ENCODE assay signal across 1 cellular context in genomic region chr1:92298573-92299476, GRCh38.
TF ChIP-seq lines count a peak whose summit lies in the region.

Gene GLMN, minus strand, starts transcription at chr1:92298987. Its CDS starts 988 bp downstream, at chr1:92297999.
Gene RPAP2, plus strand, starts transcription at chr1:92299059. Its CDS starts 15 bp downstream, at chr1:92299074.

TF ChIP-seq in HepG2, 621 proteins besides CTCF, POLR2A, EP300 and RAD21 (continued from another document and continues in another):
- TF ChIP-seq ZNF407 (CRISPR knock-in tag; IDR thresholded peaks at IDR 0.05; ENCODE audit: not compliant biosample characterization): peak; percentile 84
- TF ChIP-seq ZNF547 (CRISPR knock-in tag; IDR thresholded peaks at IDR 0.05): peak; percentile 88
- no peak for TF ChIP-seq ZNF256 (CRISPR knock-in tag; conservative IDR thresholded peaks at IDR 0.05)
- TF ChIP-seq E2F2 (CRISPR knock-in tag; IDR thresholded peaks at IDR 0.05; ENCODE audit: borderline replicate concordance): 0 out of 2 replicates have a peak, but pooled peaks have one; percentile 51
- no peak for TF ChIP-seq REXO4 (CRISPR knock-in tag; IDR thresholded peaks at IDR 0.05; ENCODE audit: borderline replicate concordance)
- no peak for TF ChIP-seq ZKSCAN8 (CRISPR knock-in tag; IDR thresholded peaks at IDR 0.05; ENCODE audit: borderline replicate concordance)
- TF ChIP-seq NR2F6 (IDR thresholded peaks at IDR 0.05): no peak
- TF ChIP-seq NR2F6 (CRISPR knock-in tag; IDR thresholded peaks at IDR 0.05): no peak
- TF ChIP-seq ZNF773 (CRISPR knock-in tag; IDR thresholded peaks at IDR 0.05; ENCODE audit: borderline replicate concordance): no peak
- peak; percentile 70; the same call in 1 of the 2 replicates for TF ChIP-seq TBX2 (CRISPR knock-in tag; IDR thresholded peaks at IDR 0.05; ENCODE audit: borderline replicate concordance)
- no peak for TF ChIP-seq ARNT (IDR thresholded peaks at IDR 0.05)
- TF ChIP-seq PRDM4 (CRISPR knock-in tag; IDR thresholded peaks at IDR 0.05; ENCODE audit: borderline replicate concordance): no peak
- TF ChIP-seq ZNF124 (CRISPR knock-in tag; IDR thresholded peaks at IDR 0.05): peak; percentile 53
- TF ChIP-seq ZNF430 (CRISPR knock-in tag; IDR thresholded peaks at IDR 0.05): no peak
- TF ChIP-seq ATF7 (IDR thresholded peaks at IDR 0.05): no peak
- no peak for TF ChIP-seq ATF7 (CRISPR knock-in tag; IDR thresholded peaks at IDR 0.05)
- TF ChIP-seq ETV5 (CRISPR knock-in tag; IDR thresholded peaks at IDR 0.05; ENCODE audit: borderline replicate concordance): 0 out of 2 replicates have a peak, but pooled peaks have one; percentile 17
- TF ChIP-seq, protein P1, sequence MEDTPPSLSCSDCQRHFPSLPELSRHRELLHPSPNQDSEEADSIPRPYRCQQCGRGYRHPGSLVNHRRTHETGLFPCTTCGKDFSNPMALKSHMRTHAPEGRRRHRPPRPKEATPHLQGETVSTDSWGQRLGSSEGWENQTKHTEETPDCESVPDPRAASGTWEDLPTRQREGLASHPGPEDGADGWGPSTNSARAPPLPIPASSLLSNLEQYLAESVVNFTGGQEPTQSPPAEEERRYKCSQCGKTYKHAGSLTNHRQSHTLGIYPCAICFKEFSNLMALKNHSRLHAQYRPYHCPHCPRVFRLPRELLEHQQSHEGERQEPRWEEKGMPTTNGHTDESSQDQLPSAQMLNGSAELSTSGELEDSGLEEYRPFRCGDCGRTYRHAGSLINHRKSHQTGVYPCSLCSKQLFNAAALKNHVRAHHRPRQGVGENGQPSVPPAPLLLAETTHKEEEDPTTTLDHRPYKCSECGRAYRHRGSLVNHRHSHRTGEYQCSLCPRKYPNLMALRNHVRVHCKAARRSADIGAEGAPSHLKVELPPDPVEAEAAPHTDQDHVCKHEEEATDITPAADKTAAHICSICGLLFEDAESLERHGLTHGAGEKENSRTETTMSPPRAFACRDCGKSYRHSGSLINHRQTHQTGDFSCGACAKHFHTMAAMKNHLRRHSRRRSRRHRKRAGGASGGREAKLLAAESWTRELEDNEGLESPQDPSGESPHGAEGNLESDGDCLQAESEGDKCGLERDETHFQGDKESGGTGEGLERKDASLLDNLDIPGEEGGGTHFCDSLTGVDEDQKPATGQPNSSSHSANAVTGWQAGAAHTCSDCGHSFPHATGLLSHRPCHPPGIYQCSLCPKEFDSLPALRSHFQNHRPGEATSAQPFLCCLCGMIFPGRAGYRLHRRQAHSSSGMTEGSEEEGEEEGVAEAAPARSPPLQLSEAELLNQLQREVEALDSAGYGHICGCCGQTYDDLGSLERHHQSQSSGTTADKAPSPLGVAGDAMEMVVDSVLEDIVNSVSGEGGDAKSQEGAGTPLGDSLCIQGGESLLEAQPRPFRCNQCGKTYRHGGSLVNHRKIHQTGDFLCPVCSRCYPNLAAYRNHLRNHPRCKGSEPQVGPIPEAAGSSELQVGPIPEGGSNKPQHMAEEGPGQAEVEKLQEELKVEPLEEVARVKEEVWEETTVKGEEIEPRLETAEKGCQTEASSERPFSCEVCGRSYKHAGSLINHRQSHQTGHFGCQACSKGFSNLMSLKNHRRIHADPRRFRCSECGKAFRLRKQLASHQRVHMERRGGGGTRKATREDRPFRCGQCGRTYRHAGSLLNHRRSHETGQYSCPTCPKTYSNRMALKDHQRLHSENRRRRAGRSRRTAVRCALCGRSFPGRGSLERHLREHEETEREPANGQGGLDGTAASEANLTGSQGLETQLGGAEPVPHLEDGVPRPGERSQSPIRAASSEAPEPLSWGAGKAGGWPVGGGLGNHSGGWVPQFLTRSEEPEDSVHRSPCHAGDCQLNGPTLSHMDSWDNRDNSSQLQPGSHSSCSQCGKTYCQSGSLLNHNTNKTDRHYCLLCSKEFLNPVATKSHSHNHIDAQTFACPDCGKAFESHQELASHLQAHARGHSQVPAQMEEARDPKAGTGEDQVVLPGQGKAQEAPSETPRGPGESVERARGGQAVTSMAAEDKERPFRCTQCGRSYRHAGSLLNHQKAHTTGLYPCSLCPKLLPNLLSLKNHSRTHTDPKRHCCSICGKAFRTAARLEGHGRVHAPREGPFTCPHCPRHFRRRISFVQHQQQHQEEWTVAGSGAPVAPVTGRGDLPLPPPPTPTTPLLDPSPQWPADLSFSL (CRISPR knock-in tag; IDR thresholded peaks at IDR 0.05): peak; percentile 53; the same call in 1 of the 2 replicates
- TF ChIP-seq FOXA3 (CRISPR knock-in tag; IDR thresholded peaks at IDR 0.05): peak; percentile 29; the same call in 1 of the 2 replicates
- peak; percentile 63 for TF ChIP-seq ZNF883 (CRISPR knock-in tag; IDR thresholded peaks at IDR 0.05; ENCODE audit: not compliant biosample characterization)
- TF ChIP-seq SP2 (CRISPR knock-in tag; IDR thresholded peaks at IDR 0.05): no peak
- no peak for TF ChIP-seq ARNTL (CRISPR knock-in tag; IDR thresholded peaks at IDR 0.05)
- no peak for TF ChIP-seq SIX1 (CRISPR knock-in tag; IDR thresholded peaks at IDR 0.05; ENCODE audit: borderline replicate concordance)
- TF ChIP-seq ZNF7 (CRISPR knock-in tag; IDR thresholded peaks at IDR 0.05): no peak
- TF ChIP-seq, protein P2, sequence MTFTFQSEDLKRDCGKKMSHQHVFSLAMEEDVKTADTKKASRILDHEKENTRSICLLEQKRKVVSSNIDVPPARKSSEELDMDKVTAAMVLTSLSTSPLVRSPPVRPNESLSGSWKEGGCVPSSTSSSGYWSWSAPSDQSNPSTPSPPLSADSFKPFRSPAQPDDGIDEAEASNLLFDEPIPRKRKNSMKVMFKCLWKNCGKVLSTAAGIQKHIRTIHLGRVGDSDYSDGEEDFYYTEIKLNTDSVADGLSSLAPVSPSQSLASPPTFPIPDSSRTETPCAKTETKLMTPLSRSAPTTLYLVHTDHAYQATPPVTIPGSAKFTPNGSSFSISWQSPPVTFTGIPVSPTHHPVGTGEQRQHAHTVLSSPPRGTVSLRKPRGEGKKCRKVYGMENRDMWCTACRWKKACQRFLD (CRISPR knock-in tag; IDR thresholded peaks at IDR 0.05; ENCODE audit: borderline replicate concordance): no peak; the same call in 1 of the 2 replicates
- no peak for TF ChIP-seq NFE2 (CRISPR knock-in tag; IDR thresholded peaks at IDR 0.05)
- TF ChIP-seq ZNF607 (CRISPR knock-in tag; IDR thresholded peaks at IDR 0.05; ENCODE audit: borderline replicate concordance): peak; percentile 62; the same call in 1 of the 2 replicates
- peak; percentile 82 for TF ChIP-seq KAT7 (CRISPR knock-in tag; IDR thresholded peaks at IDR 0.05; ENCODE audit: borderline replicate concordance)
- TF ChIP-seq SRSF1 (optimal IDR thresholded peaks at IDR 0.05; ENCODE audit: low read depth, low read length): peak; percentile 74
- TF ChIP-seq, protein P3, sequence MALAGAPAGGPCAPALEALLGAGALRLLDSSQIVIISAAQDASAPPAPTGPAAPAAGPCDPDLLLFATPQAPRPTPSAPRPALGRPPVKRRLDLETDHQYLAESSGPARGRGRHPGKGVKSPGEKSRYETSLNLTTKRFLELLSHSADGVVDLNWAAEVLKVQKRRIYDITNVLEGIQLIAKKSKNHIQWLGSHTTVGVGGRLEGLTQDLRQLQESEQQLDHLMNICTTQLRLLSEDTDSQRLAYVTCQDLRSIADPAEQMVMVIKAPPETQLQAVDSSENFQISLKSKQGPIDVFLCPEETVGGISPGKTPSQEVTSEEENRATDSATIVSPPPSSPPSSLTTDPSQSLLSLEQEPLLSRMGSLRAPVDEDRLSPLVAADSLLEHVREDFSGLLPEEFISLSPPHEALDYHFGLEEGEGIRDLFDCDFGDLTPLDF (CRISPR knock-in tag; IDR thresholded peaks at IDR 0.05): peak; percentile 34; the same call in 1 of the 2 replicates
- TF ChIP-seq NCOR1 (IDR thresholded peaks at IDR 0.05; ENCODE audit: borderline replicate concordance, low read length): no peak
- TF ChIP-seq, protein P4, sequence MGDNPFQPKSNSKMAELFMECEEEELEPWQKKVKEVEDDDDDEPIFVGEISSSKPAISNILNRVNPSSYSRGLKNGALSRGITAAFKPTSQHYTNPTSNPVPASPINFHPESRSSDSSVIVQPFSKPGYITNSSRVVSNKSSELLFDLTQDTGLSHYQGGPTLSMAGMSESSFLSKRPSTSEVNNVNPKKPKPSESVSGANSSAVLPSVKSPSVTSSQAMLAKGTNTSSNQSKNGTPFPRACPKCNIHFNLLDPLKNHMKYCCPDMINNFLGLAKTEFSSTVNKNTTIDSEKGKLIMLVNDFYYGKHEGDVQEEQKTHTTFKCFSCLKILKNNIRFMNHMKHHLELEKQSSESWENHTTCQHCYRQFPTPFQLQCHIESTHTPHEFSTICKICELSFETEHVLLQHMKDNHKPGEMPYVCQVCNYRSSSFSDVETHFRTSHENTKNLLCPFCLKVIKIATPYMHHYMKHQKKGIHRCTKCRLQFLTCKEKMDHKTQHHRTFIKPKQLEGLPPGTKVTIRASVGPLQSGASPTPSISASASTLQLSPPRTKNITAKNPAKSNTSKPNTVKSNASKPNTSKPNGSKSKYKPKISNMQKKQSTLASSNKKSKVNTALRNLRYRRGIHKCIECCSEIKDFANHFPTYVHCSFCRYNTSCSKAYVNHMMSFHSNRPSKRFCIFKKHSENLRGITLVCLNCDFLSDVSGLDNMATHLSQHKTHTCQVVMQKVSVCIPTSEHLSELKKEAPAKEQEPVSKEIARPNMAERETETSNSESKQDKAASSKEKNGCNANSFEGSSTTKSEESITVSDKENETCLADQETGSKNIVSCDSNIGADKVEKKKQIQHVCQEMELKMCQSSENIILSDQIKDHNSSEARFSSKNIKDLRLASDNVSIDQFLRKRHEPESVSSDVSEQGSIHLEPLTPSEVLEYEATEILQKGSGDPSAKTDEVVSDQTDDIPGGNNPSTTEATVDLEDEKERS (CRISPR knock-in tag; IDR thresholded peaks at IDR 0.05): peak; percentile 19; the same call in 1 of the 2 replicates
- no peak for TF ChIP-seq ZNF569 (CRISPR knock-in tag; IDR thresholded peaks at IDR 0.05; ENCODE audit: borderline replicate concordance)
- TF ChIP-seq PITX1 (CRISPR knock-in tag; IDR thresholded peaks at IDR 0.05): peak; percentile 54; the same call in 1 of the 2 replicates
